Comparison of ENCODE assay signal across 1 cellular context in genomic region chr2:54572262-54572635, GRCh38.
TF ChIP-seq lines count a peak whose summit lies in the region.

No MANE protein-coding gene starts in this region.

TF ChIP-seq in HEK293, 187 proteins besides CTCF, POLR2A, EP300 and RAD21 (continued from another document and continues in another):
- TF ChIP-seq, protein P1, sequence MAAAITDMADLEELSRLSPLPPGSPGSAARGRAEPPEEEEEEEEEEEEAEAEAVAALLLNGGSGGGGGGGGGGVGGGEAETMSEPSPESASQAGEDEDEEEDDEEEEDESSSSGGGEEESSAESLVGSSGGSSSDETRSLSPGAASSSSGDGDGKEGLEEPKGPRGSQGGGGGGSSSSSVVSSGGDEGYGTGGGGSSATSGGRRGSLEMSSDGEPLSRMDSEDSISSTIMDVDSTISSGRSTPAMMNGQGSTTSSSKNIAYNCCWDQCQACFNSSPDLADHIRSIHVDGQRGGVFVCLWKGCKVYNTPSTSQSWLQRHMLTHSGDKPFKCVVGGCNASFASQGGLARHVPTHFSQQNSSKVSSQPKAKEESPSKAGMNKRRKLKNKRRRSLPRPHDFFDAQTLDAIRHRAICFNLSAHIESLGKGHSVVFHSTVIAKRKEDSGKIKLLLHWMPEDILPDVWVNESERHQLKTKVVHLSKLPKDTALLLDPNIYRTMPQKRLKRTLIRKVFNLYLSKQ (tag by site-specific recombination; IDR thresholded peaks at IDR 0.05; ENCODE audit: borderline replicate concordance) = no peak
- TF ChIP-seq ZNF19 (tag by site-specific recombination; IDR thresholded peaks at IDR 0.05; ENCODE audit: low read depth) = no peak
- TF ChIP-seq, protein P2, sequence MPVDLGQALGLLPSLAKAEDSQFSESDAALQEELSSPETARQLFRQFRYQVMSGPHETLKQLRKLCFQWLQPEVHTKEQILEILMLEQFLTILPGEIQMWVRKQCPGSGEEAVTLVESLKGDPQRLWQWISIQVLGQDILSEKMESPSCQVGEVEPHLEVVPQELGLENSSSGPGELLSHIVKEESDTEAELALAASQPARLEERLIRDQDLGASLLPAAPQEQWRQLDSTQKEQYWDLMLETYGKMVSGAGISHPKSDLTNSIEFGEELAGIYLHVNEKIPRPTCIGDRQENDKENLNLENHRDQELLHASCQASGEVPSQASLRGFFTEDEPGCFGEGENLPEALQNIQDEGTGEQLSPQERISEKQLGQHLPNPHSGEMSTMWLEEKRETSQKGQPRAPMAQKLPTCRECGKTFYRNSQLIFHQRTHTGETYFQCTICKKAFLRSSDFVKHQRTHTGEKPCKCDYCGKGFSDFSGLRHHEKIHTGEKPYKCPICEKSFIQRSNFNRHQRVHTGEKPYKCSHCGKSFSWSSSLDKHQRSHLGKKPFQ (tag by site-specific recombination; IDR thresholded peaks at IDR 0.05) = peak; percentile 99
- TF ChIP-seq, protein P3, sequence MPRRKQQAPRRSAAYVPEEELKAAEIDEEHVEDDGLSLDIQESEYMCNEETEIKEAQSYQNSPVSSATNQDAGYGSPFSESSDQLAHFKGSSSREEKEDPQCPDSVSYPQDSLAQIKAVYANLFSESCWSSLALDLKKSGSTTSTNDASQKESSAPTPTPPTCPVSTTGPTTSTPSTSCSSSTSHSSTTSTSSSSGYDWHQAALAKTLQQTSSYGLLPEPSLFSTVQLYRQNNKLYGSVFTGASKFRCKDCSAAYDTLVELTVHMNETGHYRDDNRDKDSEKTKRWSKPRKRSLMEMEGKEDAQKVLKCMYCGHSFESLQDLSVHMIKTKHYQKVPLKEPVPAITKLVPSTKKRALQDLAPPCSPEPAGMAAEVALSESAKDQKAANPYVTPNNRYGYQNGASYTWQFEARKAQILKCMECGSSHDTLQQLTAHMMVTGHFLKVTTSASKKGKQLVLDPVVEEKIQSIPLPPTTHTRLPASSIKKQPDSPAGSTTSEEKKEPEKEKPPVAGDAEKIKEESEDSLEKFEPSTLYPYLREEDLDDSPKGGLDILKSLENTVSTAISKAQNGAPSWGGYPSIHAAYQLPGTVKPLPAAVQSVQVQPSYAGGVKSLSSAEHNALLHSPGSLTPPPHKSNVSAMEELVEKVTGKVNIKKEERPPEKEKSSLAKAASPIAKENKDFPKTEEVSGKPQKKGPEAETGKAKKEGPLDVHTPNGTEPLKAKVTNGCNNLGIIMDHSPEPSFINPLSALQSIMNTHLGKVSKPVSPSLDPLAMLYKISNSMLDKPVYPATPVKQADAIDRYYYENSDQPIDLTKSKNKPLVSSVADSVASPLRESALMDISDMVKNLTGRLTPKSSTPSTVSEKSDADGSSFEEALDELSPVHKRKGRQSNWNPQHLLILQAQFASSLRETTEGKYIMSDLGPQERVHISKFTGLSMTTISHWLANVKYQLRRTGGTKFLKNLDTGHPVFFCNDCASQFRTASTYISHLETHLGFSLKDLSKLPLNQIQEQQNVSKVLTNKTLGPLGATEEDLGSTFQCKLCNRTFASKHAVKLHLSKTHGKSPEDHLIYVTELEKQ (tag by site-specific recombination; IDR thresholded peaks at IDR 0.05; ENCODE audit: borderline replicate concordance) = peak; percentile 72
- no peak for TF ChIP-seq ZNF548 (tag by site-specific recombination; IDR thresholded peaks at IDR 0.05)
- no peak for TF ChIP-seq MEIS1 (CRISPR knock-in tag; IDR thresholded peaks at IDR 0.05; ENCODE audit: borderline replicate concordance)
- TF ChIP-seq, protein P4, sequence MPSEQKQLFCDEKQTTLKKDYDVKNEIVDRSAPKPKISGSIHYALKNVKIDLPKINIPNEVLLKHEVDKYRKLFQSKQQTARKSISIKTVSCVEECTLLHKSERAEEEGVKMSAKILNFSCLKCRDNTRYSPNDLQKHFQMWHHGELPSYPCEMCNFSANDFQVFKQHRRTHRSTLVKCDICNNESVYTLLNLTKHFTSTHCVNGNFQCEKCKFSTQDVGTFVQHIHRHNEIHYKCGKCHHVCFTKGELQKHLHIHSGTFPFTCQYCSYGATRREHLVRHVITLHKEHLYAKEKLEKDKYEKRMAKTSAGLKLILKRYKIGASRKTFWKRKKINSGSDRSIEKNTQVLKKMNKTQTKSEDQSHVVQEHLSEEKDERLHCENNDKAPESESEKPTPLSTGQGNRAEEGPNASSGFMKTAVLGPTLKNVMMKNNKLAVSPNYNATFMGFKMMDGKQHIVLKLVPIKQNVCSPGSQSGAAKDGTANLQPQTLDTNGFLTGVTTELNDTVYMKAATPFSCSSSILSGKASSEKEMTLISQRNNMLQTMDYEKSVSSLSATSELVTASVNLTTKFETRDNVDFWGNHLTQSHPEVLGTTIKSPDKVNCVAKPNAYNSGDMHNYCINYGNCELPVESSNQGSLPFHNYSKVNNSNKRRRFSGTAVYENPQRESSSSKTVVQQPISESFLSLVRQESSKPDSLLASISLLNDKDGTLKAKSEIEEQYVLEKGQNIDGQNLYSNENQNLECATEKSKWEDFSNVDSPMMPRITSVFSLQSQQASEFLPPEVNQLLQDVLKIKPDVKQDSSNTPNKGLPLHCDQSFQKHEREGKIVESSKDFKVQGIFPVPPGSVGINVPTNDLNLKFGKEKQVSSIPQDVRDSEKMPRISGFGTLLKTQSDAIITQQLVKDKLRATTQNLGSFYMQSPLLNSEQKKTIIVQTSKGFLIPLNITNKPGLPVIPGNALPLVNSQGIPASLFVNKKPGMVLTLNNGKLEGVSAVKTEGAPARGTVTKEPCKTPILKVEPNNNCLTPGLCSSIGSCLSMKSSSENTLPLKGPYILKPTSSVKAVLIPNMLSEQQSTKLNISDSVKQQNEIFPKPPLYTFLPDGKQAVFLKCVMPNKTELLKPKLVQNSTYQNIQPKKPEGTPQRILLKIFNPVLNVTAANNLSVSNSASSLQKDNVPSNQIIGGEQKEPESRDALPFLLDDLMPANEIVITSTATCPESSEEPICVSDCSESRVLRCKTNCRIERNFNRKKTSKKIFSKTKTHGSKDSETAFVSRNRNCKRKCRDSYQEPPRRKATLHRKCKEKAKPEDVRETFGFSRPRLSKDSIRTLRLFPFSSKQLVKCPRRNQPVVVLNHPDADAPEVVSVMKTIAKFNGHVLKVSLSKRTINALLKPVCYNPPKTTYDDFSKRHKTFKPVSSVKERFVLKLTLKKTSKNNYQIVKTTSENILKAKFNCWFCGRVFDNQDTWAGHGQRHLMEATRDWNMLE (tag by site-specific recombination; conservative IDR thresholded peaks at IDR 0.05; ENCODE audit: low read depth) = no peak
- TF ChIP-seq ZBTB17 (tag by site-specific recombination; IDR thresholded peaks at IDR 0.05) = peak; percentile 88
- peak; percentile 98 for TF ChIP-seq GFI1B (tag by site-specific recombination; IDR thresholded peaks at IDR 0.05)
- TF ChIP-seq HIC1 (tag by site-specific recombination; IDR thresholded peaks at IDR 0.05) = peak; percentile 69; the same call in 1 of the 2 replicates
- TF ChIP-seq ZEB2 (tag by site-specific recombination; IDR thresholded peaks at IDR 0.05) = peak; percentile 76
- TF ChIP-seq KLF8 (tag by site-specific recombination; IDR thresholded peaks at IDR 0.05) = peak; percentile 61; the same call in 1 of the 2 replicates
- no peak for TF ChIP-seq ZNF488 (tag by site-specific recombination; IDR thresholded peaks at IDR 0.05)
- TF ChIP-seq ZNF473 (tag by site-specific recombination; IDR thresholded peaks at IDR 0.05) = no peak
- TF ChIP-seq ZNF677 (tag by site-specific recombination; IDR thresholded peaks at IDR 0.05) = no peak
- TF ChIP-seq ZNF426 (tag by site-specific recombination; IDR thresholded peaks at IDR 0.05) = no peak
- no peak for TF ChIP-seq YY1 (tag by site-specific recombination; IDR thresholded peaks at IDR 0.05)
- TF ChIP-seq ZNF560 (tag by site-specific recombination; IDR thresholded peaks at IDR 0.05; ENCODE audit: borderline replicate concordance) = no peak
- TF ChIP-seq ZNF132 (tag by site-specific recombination; IDR thresholded peaks at IDR 0.05; ENCODE audit: borderline replicate concordance) = no peak
- TF ChIP-seq, protein P5, sequence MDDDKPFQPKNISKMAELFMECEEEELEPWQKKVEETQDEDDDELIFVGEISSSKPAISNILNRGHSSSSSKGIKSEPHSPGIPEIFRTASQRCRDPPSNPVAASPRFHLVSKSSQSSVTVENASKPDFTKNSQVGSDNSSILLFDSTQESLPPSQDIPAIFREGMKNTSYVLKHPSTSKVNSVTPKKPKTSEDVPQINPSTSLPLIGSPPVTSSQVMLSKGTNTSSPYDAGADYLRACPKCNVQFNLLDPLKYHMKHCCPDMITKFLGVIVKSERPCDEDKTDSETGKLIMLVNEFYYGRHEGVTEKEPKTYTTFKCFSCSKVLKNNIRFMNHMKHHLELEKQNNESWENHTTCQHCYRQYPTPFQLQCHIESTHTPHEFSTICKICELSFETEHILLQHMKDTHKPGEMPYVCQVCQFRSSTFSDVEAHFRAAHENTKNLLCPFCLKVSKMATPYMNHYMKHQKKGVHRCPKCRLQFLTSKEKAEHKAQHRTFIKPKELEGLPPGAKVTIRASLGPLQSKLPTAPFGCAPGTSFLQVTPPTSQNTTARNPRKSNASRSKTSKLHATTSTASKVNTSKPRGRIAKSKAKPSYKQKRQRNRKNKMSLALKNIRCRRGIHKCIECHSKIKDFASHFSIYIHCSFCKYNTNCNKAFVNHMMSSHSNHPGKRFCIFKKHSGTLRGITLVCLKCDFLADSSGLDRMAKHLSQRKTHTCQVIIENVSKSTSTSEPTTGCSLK (tag by site-specific recombination; IDR thresholded peaks at IDR 0.05) = no peak
- no peak for TF ChIP-seq ZNF324 (tag by site-specific recombination; IDR thresholded peaks at IDR 0.05)
- TF ChIP-seq KLF7 (tag by site-specific recombination; IDR thresholded peaks at IDR 0.05; ENCODE audit: borderline replicate concordance) = peak; percentile 94
- TF ChIP-seq REPIN1 (tag by site-specific recombination; IDR thresholded peaks at IDR 0.05; ENCODE audit: low read depth) = no peak
- TF ChIP-seq ZSCAN30 (tag by site-specific recombination; IDR thresholded peaks at IDR 0.05) = peak; percentile 91
- TF ChIP-seq ZNF529 (tag by site-specific recombination; IDR thresholded peaks at IDR 0.05; ENCODE audit: insufficient replicate concordance) = no peak
- TF ChIP-seq, protein P6, sequence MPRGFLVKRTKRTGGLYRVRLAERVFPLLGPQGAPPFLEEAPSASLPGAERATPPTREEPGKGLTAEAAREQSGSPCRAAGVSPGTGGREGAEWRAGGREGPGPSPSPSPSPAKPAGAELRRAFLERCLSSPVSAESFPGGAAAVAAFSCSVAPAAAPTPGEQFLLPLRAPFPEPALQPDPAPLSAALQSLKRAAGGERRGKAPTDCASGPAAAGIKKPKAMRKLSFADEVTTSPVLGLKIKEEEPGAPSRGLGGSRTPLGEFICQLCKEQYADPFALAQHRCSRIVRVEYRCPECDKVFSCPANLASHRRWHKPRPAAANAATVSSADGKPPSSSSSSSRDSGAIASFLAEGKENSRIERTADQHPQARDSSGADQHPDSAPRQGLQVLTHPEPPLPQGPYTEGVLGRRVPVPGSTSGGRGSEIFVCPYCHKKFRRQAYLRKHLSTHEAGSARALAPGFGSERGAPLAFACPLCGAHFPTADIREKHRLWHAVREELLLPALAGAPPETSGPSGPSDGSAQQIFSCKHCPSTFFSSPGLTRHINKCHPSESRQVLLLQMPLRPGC (tag by site-specific recombination; IDR thresholded peaks at IDR 0.05) = peak; percentile 88
- TF ChIP-seq ZSCAN5A (tag by site-specific recombination; IDR thresholded peaks at IDR 0.05) = no peak
- no peak for TF ChIP-seq ZNF16 (tag by site-specific recombination; IDR thresholded peaks at IDR 0.05; ENCODE audit: low read depth)
- no peak for TF ChIP-seq ZNF112 (tag by site-specific recombination; IDR thresholded peaks at IDR 0.05)
- TF ChIP-seq, protein P7, sequence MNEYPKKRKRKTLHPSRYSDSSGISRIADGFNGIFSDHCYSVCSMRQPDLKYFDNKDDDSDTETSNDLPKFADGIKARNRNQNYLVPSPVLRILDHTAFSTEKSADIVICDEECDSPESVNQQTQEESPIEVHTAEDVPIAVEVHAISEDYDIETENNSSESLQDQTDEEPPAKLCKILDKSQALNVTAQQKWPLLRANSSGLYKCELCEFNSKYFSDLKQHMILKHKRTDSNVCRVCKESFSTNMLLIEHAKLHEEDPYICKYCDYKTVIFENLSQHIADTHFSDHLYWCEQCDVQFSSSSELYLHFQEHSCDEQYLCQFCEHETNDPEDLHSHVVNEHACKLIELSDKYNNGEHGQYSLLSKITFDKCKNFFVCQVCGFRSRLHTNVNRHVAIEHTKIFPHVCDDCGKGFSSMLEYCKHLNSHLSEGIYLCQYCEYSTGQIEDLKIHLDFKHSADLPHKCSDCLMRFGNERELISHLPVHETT (tag by site-specific recombination; IDR thresholded peaks at IDR 0.05) = peak; percentile 81; the same call in 1 of the 2 replicates
- TF ChIP-seq ZNF626 (tag by site-specific recombination; IDR thresholded peaks at IDR 0.05) = no peak
- no peak for TF ChIP-seq SALL2 (tag by site-specific recombination; IDR thresholded peaks at IDR 0.05; ENCODE audit: borderline replicate concordance)
- no peak for TF ChIP-seq ZNF555 (tag by site-specific recombination; conservative IDR thresholded peaks at IDR 0.05)
- no peak; the same call in 1 of the 2 replicates for TF ChIP-seq ZBTB20 (tag by site-specific recombination; IDR thresholded peaks at IDR 0.05)
- no peak for TF ChIP-seq SETDB1 (IDR thresholded peaks at IDR 0.05; ENCODE audit: insufficient read length, low read length)
- TF ChIP-seq ZNF354C (tag by site-specific recombination; IDR thresholded peaks at IDR 0.05; ENCODE audit: borderline replicate concordance, low read depth) = no peak
- no peak for TF ChIP-seq ZNF624 (tag by site-specific recombination; IDR thresholded peaks at IDR 0.05)
